In genomic region chr21:44898851-44899767, GRCh38 we compare ENCODE assay signal across 14 cellular contexts.
"Had no signal": no experiment of that assay in that cellular context is flagged by ENCODE, and none has a peak within 500 bp of the region (broad histone marks: within the 10 kb centered on the region; RNA-seq: fewer than 3 reads in every experiment).

No MANE protein-coding gene starts in this region.

- H3K27ac Mint-ChIP-seq: activated CD4-positive, alpha-beta memory T cell treated with anti-CD3 and anti-CD28 coated beads, Interleukin-2, amount 10 ng/mL, durations not matched to agents 7 days and 5 days had no signal

- DNase-seq: activated CD4-positive, alpha-beta memory T cell treated with anti-CD3 and anti-CD28 coated beads, Interleukin-2, amount 10 ng/mL, durations not matched to agents 7 days and 5 days; activated gamma-delta T cell treated with Interleukin-2 at 50 U/mL for 16 hours; activated T-cell treated with anti-CD3 and anti-CD28 coated beads, Interleukin-2, amount 50 U/mL, for 48 hours; esophagus squamous epithelium; foreskin fibroblast; islet precursor cell; midbrain; naive B cell; T1000; tibial artery had no signal

- H3K4me3 Mint-ChIP-seq: activated CD4-positive, alpha-beta memory T cell treated with anti-CD3 and anti-CD28 coated beads, Interleukin-2, amount 10 ng/mL, durations not matched to agents 7 days and 5 days; naive B cell had no signal

- H3K9me3 Mint-ChIP-seq: activated CD4-positive, alpha-beta memory T cell treated with anti-CD3 and anti-CD28 coated beads, Interleukin-2, amount 10 ng/mL, durations not matched to agents 7 days and 5 days had no signal

- H3K36me3 ChIP-seq: tibial artery had no signal

- FAIRE-seq: astrocyte, colon had no signal

- ATAC-seq: psoas muscle had no signal

- H3K27me3 Mint-ChIP-seq: activated CD4-positive, alpha-beta memory T cell treated with anti-CD3 and anti-CD28 coated beads, Interleukin-2, amount 10 ng/mL, durations not matched to agents 7 days and 5 days; naive B cell had no signal

- H3K27ac ChIP-seq: esophagus squamous epithelium, psoas muscle, tibial artery, VCaP had no signal

- H3K4me1 ChIP-seq: psoas muscle had no signal

- H3K4me3 ChIP-seq: esophagus squamous epithelium, psoas muscle, tibial artery had no signal

- H3K9me3 ChIP-seq: esophagus squamous epithelium, psoas muscle, tibial artery had no signal
